8 cellular contexts compared by ENCODE assay signal in the genomic region with DNA sequence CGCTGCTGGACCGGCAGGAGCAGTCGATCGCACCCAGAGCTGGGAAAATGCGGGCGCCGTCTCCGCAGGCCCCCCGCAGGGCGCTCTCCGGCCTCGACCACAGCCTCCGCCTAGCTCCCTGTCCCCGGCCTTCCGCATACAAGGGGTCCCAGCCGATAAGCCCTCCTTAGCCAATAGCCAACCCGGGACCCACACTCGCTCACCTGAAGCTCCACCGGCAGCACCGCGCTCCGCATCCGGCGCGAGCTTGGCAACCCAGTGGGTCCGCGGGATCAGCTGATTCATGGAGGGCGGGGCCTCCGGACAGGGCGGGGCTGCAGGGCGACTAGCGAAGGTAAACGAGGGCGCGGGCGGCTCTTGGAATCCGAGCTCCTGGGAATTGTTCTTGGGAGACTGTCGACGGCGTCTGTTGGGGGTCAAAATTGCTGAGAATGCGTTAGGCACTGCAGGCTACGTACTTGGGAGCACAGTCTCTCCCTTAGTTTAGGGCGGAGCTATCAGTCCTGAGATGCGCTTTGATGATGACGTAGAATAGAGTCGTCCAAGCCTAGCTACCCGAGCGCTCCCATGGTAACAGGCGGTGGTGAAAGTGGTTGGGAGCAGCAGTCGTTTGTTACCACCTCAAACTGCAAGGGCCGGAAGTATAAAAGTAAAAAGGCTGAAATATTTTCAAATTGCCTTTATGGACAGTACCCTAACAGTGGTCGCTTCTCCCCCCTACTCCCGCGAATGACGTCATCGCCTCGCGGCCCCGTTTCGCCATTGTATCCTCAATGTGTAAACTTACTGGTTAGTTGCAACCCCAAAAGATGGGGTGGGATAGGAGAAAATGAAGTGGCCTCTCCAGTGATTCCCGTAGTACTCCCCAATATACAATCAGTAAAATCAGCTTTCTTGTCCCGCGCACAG. TPM values are rescaled to one million over a fixed set of nuclear protein-coding genes. Genes with fewer than 3 reads are reported as not detected.
DNase-seq lines count a peak whose midpoint lies in the region; ATAC-seq, FAIRE-seq and TF ChIP-seq lines count a peak whose summit lies in the region.

A gene (minus strand): TSS at position 260 of the 909 bp plus-strand sequence. CDS start 12,048 bp downstream, outside the sequence.

- H3K36me3 Mint-ChIP-seq in memory B cell = no peaks in the 10 kb centered on the region

- H2BK12ac ChIP-seq in H1 (ENCODE audit: low read depth, low read length) = peak within 1 kb of the TSS; percentile 0; the same call in 1 of the 2 replicates

- H4K91ac ChIP-seq in H1 (replicated peaks; ENCODE audit: insufficient read length, low read length) = peak within 1 kb of the TSS; percentile 85

- POLR2A ChIA-PET in H1 (lab: Charles Lee; ENCODE audit: partially characterized antibody) = interaction anchor here (0.8 to 1.5 kb wide), 12 partner anchors 10 to 389 kb away, joined by 3 to 9 read pairs (median 3); no protein-coding TSS in a partner anchor

- peak; percentile 90 for ATAC-seq in memory B cell (ENCODE audit: low read depth)

- H3K23ac ChIP-seq in H1 (ENCODE audit: insufficient read length) = no peak within 1 kb of the TSS

- TF ChIP-seq RAD21 in H1 (IDR thresholded peaks at IDR 0.05 in 1 of 2, conservative IDR thresholded peaks at IDR 0.05 in 1 of 2; ENCODE audit: low read depth in 2 of 2, low read length in 2 of 2) = no peak

- H3K14ac ChIP-seq in H1 (ENCODE audit: insufficient read length) = no peak within 1 kb of the TSS

- no peak within 1 kb of the TSS for H2BK20ac ChIP-seq in H1 (ENCODE audit: low read length)

- H3K18ac ChIP-seq in H1 (ENCODE audit: extremely low read depth, low read length) = peak within 1 kb of the TSS; percentile 81

- TF ChIP-seq POLR2A in H1 (IDR thresholded peaks at IDR 0.05; ENCODE audit: control extremely low read depth in 1 of 2, low read depth in 2 of 2, low read length in 2 of 2) = peak; percentile 48 to 83

- peak within 1 kb of the TSS; percentile 95 for H3K27ac Mint-ChIP-seq in memory B cell

- H2AK5ac ChIP-seq in H1 (ENCODE audit: low read depth, low read length) = no peak within 1 kb of the TSS

- no peak within 1 kb of the TSS; the same call in 1 of the 2 replicates for H2BK15ac ChIP-seq in H1 (ENCODE audit: low read length)

- peak within 1 kb of the TSS; percentile 87 to 93 (median 88) for H3K4me3 ChIP-seq in H1 (ENCODE audit: extremely low read depth in 1 of 4, insufficient read depth in 2 of 4, low read depth in 3 of 4, low read length in 4 of 4)

- H3K27ac ChIP-seq in H1 (ENCODE audit: low read depth, low read length) = peak within 1 kb of the TSS; percentile 78

- no peak within 1 kb of the TSS for H2BK120ac ChIP-seq in H1 (replicated peaks; ENCODE audit: low read depth, low read length)

- peak within 1 kb of the TSS; percentile 90 for H2BK5ac ChIP-seq in H1 (ENCODE audit: low read depth, low read length)

- peak within 1 kb of the TSS; percentile 91 for H3K56ac ChIP-seq in H1 (replicated peaks; ENCODE audit: insufficient read length, low read depth, low read length)

- peaks cover 14% of the 10 kb centered on the region for H3K23me2 ChIP-seq in H1 (ENCODE audit: low read depth, low read length)

- peak; percentile 84 for DNase-seq in CMK (ENCODE audit: low read depth)
- peak; percentile 89 for DNase-seq in GM20000 (ENCODE audit: low spot score)
- DNase-seq in HT-29 (ENCODE audit: low spot score) = peak; percentile 96
- DNase-seq in NOMO-1 (lab: John Stamatoyannopoulos, UW; ENCODE audit: unreplicated experiment in 2 of 2) = peak; percentile 90 to 95
- peak; percentile 86 to 87 for DNase-seq in activated CD8-positive, alpha-beta memory T cell treated with anti-CD3 and anti-CD28 coated beads for 4 hours (ENCODE audit: low read depth in 2 of 2)
- peak; percentile 94 to 98 for DNase-seq in H1 (ENCODE audit: low read depth in 1 of 2, low spot score in 2 of 2)
- peak; percentile 93 to 96 for DNase-seq in memory B cell (ENCODE audit: low spot score in 2 of 2)
- DNase-seq in stimulated activated CD8-positive, alpha-beta memory T cell treated with anti-CD3 and anti-CD28 coated beads, Interleukin-12 subunit alpha, Interleukin-12 subunit beta, amount 100 ng/mL, for 24 hours (ENCODE audit: extremely low read depth) = peak; percentile 83

- H3K79me2 ChIP-seq in H1 (ENCODE audit: control insufficient read depth in 1 of 2, insufficient read depth in 2 of 2, low read length in 2 of 2) = peaks cover 0 to 43% of the 10 kb centered on the region in 2 experiments; a peak in 3 of 4 replicates

- TF ChIP-seq EP300 in H1 (IDR thresholded peaks at IDR 0.05; ENCODE audit: borderline replicate concordance in 1 of 2, low read depth in 2 of 2, low read length in 2 of 2) = no peak; a peak in 1 of 3 replicates

- peak within 1 kb of the TSS; percentile 70 to 78 (median 75) for H3K9ac ChIP-seq in H1 (replicated peaks in 1 of 4; ENCODE audit: extremely low read depth in 1 of 4, low read depth in 3 of 4, low read length in 3 of 4)

- no peaks in the 10 kb centered on the region for H3K9me3 ChIP-seq in H1 (ENCODE audit: insufficient read depth in 2 of 2, low read depth in 1 of 2, low read length in 1 of 2)

- peak within 1 kb of the TSS; percentile 99 for H2AFZ ChIP-seq in H1 (ENCODE audit: low read length)

- FAIRE-seq in H1 (lab: Jason Lieb, UNC) = peak; percentile 97

- peak within 1 kb of the TSS; percentile 87 for H4K5ac ChIP-seq in H1 (ENCODE audit: insufficient read length, low read depth, low read length)

- peak within 1 kb of the TSS; percentile 46 for H3K4ac ChIP-seq in H1 (replicated peaks; ENCODE audit: insufficient read length, low read depth, low read length)

- H3K79me1 ChIP-seq in H1 (ENCODE audit: low read depth, low read length) = no peaks in the 10 kb centered on the region; the same call in 1 of the 2 replicates

- peaks cover 3% of the 10 kb centered on the region for H3K27me3 Mint-ChIP-seq in memory B cell

- H3K36me3 ChIP-seq in H1 (ENCODE audit: control insufficient read depth in 2 of 4, insufficient read depth in 4 of 4, low read length in 3 of 4) = no peaks in the 10 kb centered on the region

- H3K4me1 Mint-ChIP-seq in memory B cell = peaks cover 12% of the 10 kb centered on the region

- WGBS in H1 (ENCODE audit: extremely low coverage in 1 of 2, insufficient coverage in 1 of 2, insufficient read length in 1 of 2, insufficient replicate concordance in 2 of 2, low coverage in 1 of 2, low lambda C conversion rate in 2 of 2, missing lambda C conversion rate in 1 of 2), 2 experiments = 1% methylated on average over 61 of the region's 63 CpGs; no CpG with 5 or more reads in 1 of the 2 experiments

- H3K9me3 Mint-ChIP-seq in memory B cell = no peaks in the 10 kb centered on the region

- TF ChIP-seq CTCF in GM20000 (IDR thresholded peaks at IDR 0.05; ENCODE audit: extremely low read depth, missing control alignments) (no peak), H1 (IDR thresholded peaks at IDR 0.05; ENCODE audit: control extremely low read depth in 1 of 3, insufficient read depth in 1 of 3, low read depth in 1 of 3, low read length in 3 of 3) (no peak)

- no peaks in the 10 kb centered on the region for H4K20me1 ChIP-seq in H1 (replicated peaks in 1 of 2; ENCODE audit: control insufficient read depth in 1 of 2, insufficient read depth in 2 of 2, low read length in 2 of 2)

- H3K4me3 Mint-ChIP-seq in memory B cell = peak within 1 kb of the TSS; percentile 94

- peak within 1 kb of the TSS; percentile 72 to 96 for H3K4me2 ChIP-seq in H1 (ENCODE audit: insufficient read depth in 1 of 2, low read depth in 2 of 2, low read length in 2 of 2)

- H3K4me1 ChIP-seq in H1 (replicated peaks in 1 of 4; ENCODE audit: control insufficient read depth in 3 of 4, insufficient read depth in 4 of 4, low read length in 3 of 4) = peaks cover 0 to 7% (median 3%) of the 10 kb centered on the region in 4 experiments; a peak in 4 of 7 replicates

- H3K27me3 ChIP-seq in H1 (replicated peaks in 1 of 4; ENCODE audit: control insufficient read depth in 3 of 4, extremely low read depth in 1 of 4, insufficient read depth in 3 of 4, low read length in 3 of 4) = no peaks in the 10 kb centered on the region

- peak within 1 kb of the TSS; percentile 81; the same call in 1 of the 2 replicates for H4K8ac ChIP-seq in H1 (ENCODE audit: extremely low read depth, insufficient read depth, low read length)

- CTCF ChIA-PET in H1 (lab: Charles Lee; ENCODE audit: partially characterized antibody) = interaction anchor here (0.6 to 1.1 kb wide), 6 partner anchors 33 to 771 kb away, joined by 3 read pairs; no protein-coding TSS in a partner anchor

TF ChIP-seq in H1, 55 proteins besides CTCF, POLR2A, EP300 and RAD21 (continues in another document):
- TF ChIP-seq SIX5 (IDR thresholded peaks at IDR 0.05; ENCODE audit: low read depth, low read length) (no peak), RFX5 (IDR thresholded peaks at IDR 0.05; ENCODE audit: borderline replicate concordance, low read depth, low read length) (no peak; the same call in 1 of the 2 replicates), TEAD4 (IDR thresholded peaks at IDR 0.05; ENCODE audit: low read depth, low read length) (peak; percentile 53; the same call in 1 of the 2 replicates), CBX8 (IDR thresholded peaks at IDR 0.05; ENCODE audit: borderline replicate concordance, low read depth, low read length) (no peak), NANOG (IDR thresholded peaks at IDR 0.05; ENCODE audit: insufficient read depth, low read depth, low read length, poor library complexity, severe bottlenecking) (peak; percentile 4), SIRT6 (IDR thresholded peaks at IDR 0.05; ENCODE audit: low read length) (no peak), SP4 (IDR thresholded peaks at IDR 0.05; ENCODE audit: low read length) (no peak), CEBPB (IDR thresholded peaks at IDR 0.05; ENCODE audit: low read depth, low read length) (no peak)
- TF ChIP-seq, protein P1, sequence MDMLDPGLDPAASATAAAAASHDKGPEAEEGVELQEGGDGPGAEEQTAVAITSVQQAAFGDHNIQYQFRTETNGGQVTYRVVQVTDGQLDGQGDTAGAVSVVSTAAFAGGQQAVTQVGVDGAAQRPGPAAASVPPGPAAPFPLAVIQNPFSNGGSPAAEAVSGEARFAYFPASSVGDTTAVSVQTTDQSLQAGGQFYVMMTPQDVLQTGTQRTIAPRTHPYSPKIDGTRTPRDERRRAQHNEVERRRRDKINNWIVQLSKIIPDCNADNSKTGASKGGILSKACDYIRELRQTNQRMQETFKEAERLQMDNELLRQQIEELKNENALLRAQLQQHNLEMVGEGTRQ (IDR thresholded peaks at IDR 0.05; ENCODE audit: low read length) = peak; percentile 54; the same call in 1 of the 2 replicates

RNA-seq across cellular contexts. Expression of the gene that starts here (rescaled TPM):
- total RNA-seq in HT-29 (2014; rRNA removed; shearing (Covaris generic)) = 8.9 and 13.4 TPM in 2 replicates
- 34.5 and 36.4 TPM in 2 replicates for total RNA-seq in H1 (2021; fragmentation: NEBNext Ultra II Directional; extraction: Animal tissue kit (Norgen Biotek cat#: 25700))
- polyA plus RNA-seq in H1 (2011; rRNA removed) = 10.1 and 12.1 TPM in 2 replicates
- polyA plus RNA-seq in H1 (2011; cell fraction: cytosol; rRNA removed) = 15.2 TPM
- 12.7 TPM for polyA plus RNA-seq in H1 (2011; cell fraction: nucleus; rRNA removed)
- polyA plus RNA-seq in H1 (2012, experiment 1 of 2) = 13.8 to 22.8 TPM (median 17.2 TPM) in 4 replicates
- 1.4 TPM for polyA plus RNA-seq in H1 (2012, experiment 2 of 2)
- 19.2 TPM for polyA plus RNA-seq in H1 (2013, experiment 1 of 2)
- polyA plus RNA-seq in H1 (2013, experiment 2 of 2) = 16.2 TPM
- polyA minus RNA-seq in H1 (2011; rRNA and poly(A)+ RNA removed) = 45.3 and 62.8 TPM in 2 replicates
- 18.1 TPM for polyA minus RNA-seq in H1 (2011; cell fraction: cytosol; rRNA and poly(A)+ RNA removed)
- 31.0 TPM for polyA minus RNA-seq in H1 (2011; cell fraction: nucleus; rRNA and poly(A)+ RNA removed)

Comparison
In these comparisons a context has a peak if more than half of its experiments do, and no peak if none do; other contexts are left out.
1. Peak in every context shown above with its lines: DNase-seq, ATAC-seq, H3K4me3 ChIP-seq and H3K27ac ChIP-seq.